Comparison of ENCODE assay signal across 7 cellular contexts in genomic region chr9:126656214-126656613, GRCh38. TPM values are rescaled to one million over a fixed set of nuclear protein-coding genes. Genes with fewer than 3 reads are reported as not detected.
"Had no signal": no experiment of that assay in that cellular context is flagged by ENCODE, and none has a peak within 500 bp of the region (broad histone marks: within the 10 kb centered on the region; RNA-seq: fewer than 3 reads in every experiment).

No MANE protein-coding gene starts in this region.

RNA-seq across cellular contexts. Expression of gene LMX1B, which starts 42.5 kb away (rescaled TPM):
- total RNA-seq: stomach, temporal lobe, thoracic aorta, ureter, urinary bladder, uterus, vagina had no signal
